In genomic region chr6:14796974-14797762, GRCh38 we compare ENCODE assay signal across 18 cellular contexts.
DNase-seq lines count a peak whose midpoint lies in the region; ATAC-seq, FAIRE-seq and TF ChIP-seq lines count a peak whose summit lies in the region.
"Had no signal": no experiment of that assay in that cellular context is flagged by ENCODE, and none has a peak within 500 bp of the region (broad histone marks: within the 10 kb centered on the region; RNA-seq: fewer than 3 reads in every experiment).

No MANE protein-coding gene starts in this region.

- CTCF ChIA-PET in H1 (lab: Charles Lee; ENCODE audit: partially characterized antibody): interaction anchor here (0.8 kb wide), 1 partner anchor 177 kb away, joined by 4 read pairs; no protein-coding TSS in a partner anchor

- H2BK120ac ChIP-seq in H1 (replicated peaks; ENCODE audit: low read depth, low read length) (no peak overlapping the region), trophoblast cell (ENCODE audit: insufficient read depth, low read length, poor library complexity) (no peak overlapping the region)

- ATAC-seq in activated T-cell treated with anti-CD3 and anti-CD28 coated beads, Interleukin-2, amount 50 U/mL, for 72 hours (replicated peaks in 1 of 2): peak; percentile 78 to 89
- ATAC-seq in stimulated activated memory B cell treated with anti-CD40 and anti-IgM and Interleukin-4, amounts not matched to agents 10 μg/mL and 1 μg/mL and 100 μg/mL, for 72 hours: no peak
- ATAC-seq in body of pancreas: no peak
- ATAC-seq: activated CD8-positive, alpha-beta T cell treated with anti-CD3 and anti-CD28 coated beads, Interleukin-2, amount 10 ng/mL, durations not matched to agents 7 days and 5 days had no signal

- H3K14ac ChIP-seq in H1 (ENCODE audit: insufficient read length) (no peak overlapping the region), trophoblast cell (ENCODE audit: low read length) (no peak overlapping the region)

- H2BK5ac ChIP-seq in H1 (ENCODE audit: low read depth, low read length) (no peak overlapping the region), trophoblast cell (ENCODE audit: low read depth, low read length, poor library complexity) (no peak overlapping the region)

- POLR2A ChIA-PET in H1 (lab: Charles Lee; ENCODE audit: partially characterized antibody): interaction anchor here (1.4 to 1.7 kb wide), 2 partner anchors 13 to 67 kb away, joined by 3 to 4 read pairs; no protein-coding TSS in a partner anchor

- H3K4me1 Mint-ChIP-seq in activated T-cell treated with anti-CD3 and anti-CD28 coated beads, Interleukin-2, amount 50 U/mL, for 72 hours (ENCODE audit: low read depth): peaks cover 40% of the 10 kb centered on the region
- H3K4me1 Mint-ChIP-seq in stimulated activated memory B cell treated with anti-CD40 and anti-IgM and Interleukin-4, amounts not matched to agents 10 μg/mL and 1 μg/mL and 100 μg/mL, for 72 hours: peaks cover 6% of the 10 kb centered on the region

- TF ChIP-seq RAD21 in H1 (IDR thresholded peaks at IDR 0.05 in 1 of 2, conservative IDR thresholded peaks at IDR 0.05 in 1 of 2; ENCODE audit: low read depth in 2 of 2, low read length in 2 of 2): no peak

- H2BK15ac ChIP-seq in H1 (ENCODE audit: low read length): no peak overlapping the region

- no peak overlapping the region for H3K9ac ChIP-seq in H1 (replicated peaks in 1 of 4; ENCODE audit: extremely low read depth in 1 of 4, low read depth in 3 of 4, low read length in 3 of 4)
- no peak overlapping the region for H3K9ac ChIP-seq in trophoblast cell (ENCODE audit: low read length)

- no peaks in the 10 kb centered on the region for H4K20me1 ChIP-seq in H1 (replicated peaks in 1 of 2; ENCODE audit: control insufficient read depth in 1 of 2, insufficient read depth in 2 of 2, low read length in 2 of 2)

- no peak overlapping the region for H4K12ac ChIP-seq in trophoblast cell (ENCODE audit: low read depth, low read length)

- H4K91ac ChIP-seq in H1 (replicated peaks; ENCODE audit: insufficient read length, low read length) (no peak overlapping the region), trophoblast cell (ENCODE audit: low read depth, low read length) (no peak overlapping the region)

- TF ChIP-seq POLR2A in NB4 (IDR thresholded peaks at IDR 0.05; ENCODE audit: extremely low read depth, insufficient read length) (no peak), H1 (IDR thresholded peaks at IDR 0.05; ENCODE audit: control extremely low read depth in 1 of 2, low read depth in 2 of 2, low read length in 2 of 2) (no peak), body of pancreas (IDR thresholded peaks at IDR 0.05) (no peak)

- H3K18ac ChIP-seq in H1 (ENCODE audit: extremely low read depth, low read length): no peak overlapping the region
- no peak overlapping the region for H3K18ac ChIP-seq in trophoblast cell (ENCODE audit: low read length)

- H2AFZ ChIP-seq in H1 (ENCODE audit: low read length): no peak overlapping the region
- no peak overlapping the region for H2AFZ ChIP-seq in trophoblast cell (ENCODE audit: insufficient read depth, low read length, poor library complexity)

- H3K4ac ChIP-seq in H1 (replicated peaks; ENCODE audit: insufficient read length, low read depth, low read length) (no peak overlapping the region), trophoblast cell (ENCODE audit: low read depth, low read length) (no peak overlapping the region)

- H3K79me2 ChIP-seq in H1 (ENCODE audit: control insufficient read depth in 1 of 2, insufficient read depth in 2 of 2, low read length in 2 of 2) (no peaks in the 10 kb centered on the region), trophoblast cell (ENCODE audit: control insufficient read depth, insufficient read depth, low read length, poor library complexity) (no peaks in the 10 kb centered on the region)

- H3K4me3 Mint-ChIP-seq in activated T-cell treated with anti-CD3 and anti-CD28 coated beads, Interleukin-2, amount 50 U/mL, for 72 hours: peak overlapping the region in 1 of 2 donors; percentile 4
- H3K4me3 Mint-ChIP-seq in stimulated activated memory B cell treated with anti-CD40 and anti-IgM and Interleukin-4, amounts not matched to agents 10 μg/mL and 1 μg/mL and 100 μg/mL, for 72 hours: no peak overlapping the region
- H3K4me3 Mint-ChIP-seq: activated CD8-positive, alpha-beta T cell treated with anti-CD3 and anti-CD28 coated beads, Interleukin-2, amount 10 ng/mL, durations not matched to agents 7 days and 5 days; brain; mesothelial cell of epicardium had no signal

- peak in 1 of 2 donors; percentile 30 for DNase-seq in activated T-cell treated with anti-CD3 and anti-CD28 coated beads, Interleukin-2, amount 50 U/mL, for 72 hours
- no peak for DNase-seq in activated T-cell treated with anti-CD3 and anti-CD28 coated beads, Interleukin-2, amount 50 U/mL, for 1 hour
- DNase-seq in NB4 (ENCODE audit: low read depth) (peak; percentile 47), H1 (ENCODE audit: low read depth in 1 of 2, low spot score in 2 of 2) (no peak), body of pancreas (no peak), NOMO-1 treated with DMSO at 0.1 percent for 48 hours (lab: John Stamatoyannopoulos, UW; ENCODE audit: unreplicated experiment) (no peak), trophoblast cell (no peak)
- DNase-seq: activated CD8-positive, alpha-beta T cell treated with anti-CD3 and anti-CD28 coated beads, Interleukin-2, amount 10 ng/mL, durations not matched to agents 7 days and 5 days; activated gamma-delta T cell; effector memory CD4-positive, alpha-beta T cell; Karpas-422; NCI-H2081; nucleus accumbens; stimulated activated naive CD4-positive, alpha-beta T cell treated with Interleukin-2 at 50 U/mL for 16 hours had no signal

- H3K23me2 ChIP-seq in H1 (ENCODE audit: low read depth, low read length): peaks cover 2% of the 10 kb centered on the region; the same call in 1 of the 2 replicates

- FAIRE-seq in H1 (lab: Jason Lieb, UNC): no peak
- FAIRE-seq: TTC549 had no signal

- no peak overlapping the region for H4K8ac ChIP-seq in H1 (ENCODE audit: extremely low read depth, insufficient read depth, low read length)
- H4K8ac ChIP-seq in trophoblast cell (ENCODE audit: low read depth, low read length): no peak overlapping the region

- H3K36me3 Mint-ChIP-seq in activated T-cell treated with anti-CD3 and anti-CD28 coated beads, Interleukin-2, amount 50 U/mL, for 72 hours (ENCODE audit: insufficient read depth in 2 of 2): peaks cover 3 to 5% of the 10 kb centered on the region in 2 donors
- no peaks in the 10 kb centered on the region for H3K36me3 Mint-ChIP-seq in stimulated activated memory B cell treated with anti-CD40 and anti-IgM and Interleukin-4, amounts not matched to agents 10 μg/mL and 1 μg/mL and 100 μg/mL, for 72 hours
- H3K36me3 Mint-ChIP-seq: brain, mesothelial cell of epicardium had no signal

- H3K27me3 Mint-ChIP-seq in activated T-cell treated with anti-CD3 and anti-CD28 coated beads, Interleukin-2, amount 50 U/mL, for 72 hours (ENCODE audit: low read depth): peaks cover 18% of the 10 kb centered on the region
- no peaks in the 10 kb centered on the region for H3K27me3 Mint-ChIP-seq in stimulated activated memory B cell treated with anti-CD40 and anti-IgM and Interleukin-4, amounts not matched to agents 10 μg/mL and 1 μg/mL and 100 μg/mL, for 72 hours

- H3K9me3 ChIP-seq in H1 (ENCODE audit: insufficient read depth in 2 of 2, low read depth in 1 of 2, low read length in 1 of 2) (peaks cover 0 to 6% of the 10 kb centered on the region in 2 experiments; a peak in 2 of 4 replicates), body of pancreas (no peaks in the 10 kb centered on the region), trophoblast cell (ENCODE audit: insufficient read depth, low read depth, low read length) (no peaks in the 10 kb centered on the region)

- intact Hi-C loops in body of pancreas (cut with DNase I): no loop called here

- H3K23ac ChIP-seq in H1 (ENCODE audit: insufficient read length) (no peak overlapping the region), trophoblast cell (ENCODE audit: low read length) (no peak overlapping the region)

- H2BK12ac ChIP-seq in H1 (ENCODE audit: low read depth, low read length) (no peak overlapping the region), trophoblast cell (ENCODE audit: low read length) (no peak overlapping the region)

- H3K4me1 ChIP-seq in H1 (replicated peaks in 1 of 4; ENCODE audit: control insufficient read depth in 3 of 4, insufficient read depth in 4 of 4, low read length in 3 of 4): peaks cover 0 to 6% (median 5%) of the 10 kb centered on the region in 4 experiments; a peak in 4 of 7 replicates
- no peaks in the 10 kb centered on the region for H3K4me1 ChIP-seq in body of pancreas
- no peaks in the 10 kb centered on the region for H3K4me1 ChIP-seq in trophoblast cell (ENCODE audit: control insufficient read depth in 1 of 2, insufficient read depth in 2 of 2, low read length in 2 of 2)

- TF ChIP-seq EP300 in H1 (IDR thresholded peaks at IDR 0.05; ENCODE audit: borderline replicate concordance in 1 of 2, low read depth in 2 of 2, low read length in 2 of 2): no peak

- H3K27ac ChIP-seq in H1 (ENCODE audit: low read depth, low read length): no peak overlapping the region
- H3K27ac ChIP-seq in body of pancreas: no peak overlapping the region
- no peak overlapping the region for H3K27ac ChIP-seq in trophoblast cell (ENCODE audit: low read depth, low read length)

- no peak overlapping the region for H3K4me2 ChIP-seq in H1 (ENCODE audit: insufficient read depth in 1 of 2, low read depth in 2 of 2, low read length in 2 of 2)
- H3K4me2 ChIP-seq in trophoblast cell (ENCODE audit: low read length): no peak overlapping the region

- WGBS in H1 (ENCODE audit: extremely low coverage in 1 of 2, insufficient coverage in 1 of 2, insufficient read length in 1 of 2, insufficient replicate concordance in 2 of 2, low coverage in 1 of 2, low lambda C conversion rate in 2 of 2, missing lambda C conversion rate in 1 of 2), 2 experiments: 97% methylated on average over 2 of the region's 2 CpGs; no CpG with 5 or more reads in 1 of the 2 experiments
- 78 to 83% methylated on average over 2 of the region's 2 CpGs for WGBS in body of pancreas, 2 donors
- no CpG with 5 or more reads among the region's 2 CpGs for WGBS in trophoblast cell (ENCODE audit: extremely low coverage, insufficient coverage, insufficient read length)

- H3K79me1 ChIP-seq in H1 (ENCODE audit: low read depth, low read length) (no peaks in the 10 kb centered on the region), trophoblast cell (ENCODE audit: low read length) (no peaks in the 10 kb centered on the region)

- H3K4me3 ChIP-seq in NB4 (ENCODE audit: low read depth, low read length) (no peak overlapping the region), H1 (ENCODE audit: extremely low read depth in 1 of 4, insufficient read depth in 2 of 4, low read depth in 3 of 4, low read length in 4 of 4) (no peak overlapping the region), body of pancreas (no peak overlapping the region), trophoblast cell (ENCODE audit: low read depth, low read length) (no peak overlapping the region)

- no peak overlapping the region for H4K5ac ChIP-seq in H1 (ENCODE audit: insufficient read length, low read depth, low read length)

- no peak overlapping the region for H3K56ac ChIP-seq in H1 (replicated peaks; ENCODE audit: insufficient read length, low read depth, low read length)

- TF ChIP-seq CTCF in NB4 (IDR thresholded peaks at IDR 0.05; ENCODE audit: low read depth, low read length) (no peak), H1 (IDR thresholded peaks at IDR 0.05; ENCODE audit: control extremely low read depth in 1 of 3, insufficient read depth in 1 of 3, low read depth in 1 of 3, low read length in 3 of 3) (no peak), body of pancreas (IDR thresholded peaks at IDR 0.05) (no peak)

- H3K36me3 ChIP-seq in H1 (ENCODE audit: control insufficient read depth in 2 of 4, insufficient read depth in 4 of 4, low read length in 3 of 4) (no peaks in the 10 kb centered on the region), body of pancreas (replicated peaks in 1 of 2; ENCODE audit: insufficient read depth in 1 of 2, low read depth in 2 of 2) (no peaks in the 10 kb centered on the region), trophoblast cell (ENCODE audit: control insufficient read depth in 1 of 2, insufficient read depth in 2 of 2, low read length in 2 of 2) (no peaks in the 10 kb centered on the region)

- peak overlapping the region; percentile 83 for H3K27ac Mint-ChIP-seq in activated T-cell treated with anti-CD3 and anti-CD28 coated beads, Interleukin-2, amount 50 U/mL, for 72 hours
- H3K27ac Mint-ChIP-seq in stimulated activated memory B cell treated with anti-CD40 and anti-IgM and Interleukin-4, amounts not matched to agents 10 μg/mL and 1 μg/mL and 100 μg/mL, for 72 hours: peak overlapping the region; percentile 62
- H3K27ac Mint-ChIP-seq: activated CD8-positive, alpha-beta T cell treated with anti-CD3 and anti-CD28 coated beads, Interleukin-2, amount 10 ng/mL, durations not matched to agents 7 days and 5 days; mesothelial cell of epicardium had no signal

- no peaks in the 10 kb centered on the region; a peak in 1 of 7 replicates for H3K27me3 ChIP-seq in H1 (replicated peaks in 1 of 4; ENCODE audit: control insufficient read depth in 3 of 4, extremely low read depth in 1 of 4, insufficient read depth in 3 of 4, low read length in 3 of 4)
- H3K27me3 ChIP-seq in body of pancreas: no peaks in the 10 kb centered on the region
- H3K27me3 ChIP-seq in trophoblast cell (ENCODE audit: insufficient read depth, low read length): no peaks in the 10 kb centered on the region

- no peak overlapping the region for H2BK20ac ChIP-seq in H1 (ENCODE audit: low read length)

- H2AK5ac ChIP-seq in H1 (ENCODE audit: low read depth, low read length) (0 out of 2 replicates have a peak overlapping the region, but pooled peaks have one; percentile 20), trophoblast cell (ENCODE audit: low read length) (no peak overlapping the region)

- H3K9me3 Mint-ChIP-seq in activated T-cell treated with anti-CD3 and anti-CD28 coated beads, Interleukin-2, amount 50 U/mL, for 72 hours: peaks cover 2% of the 10 kb centered on the region in 2 donors
- peaks cover 3% of the 10 kb centered on the region for H3K9me3 Mint-ChIP-seq in stimulated activated memory B cell treated with anti-CD40 and anti-IgM and Interleukin-4, amounts not matched to agents 10 μg/mL and 1 μg/mL and 100 μg/mL, for 72 hours
- H3K9me3 Mint-ChIP-seq: mesothelial cell of epicardium had no signal

Comparison
In these comparisons a context has a peak if more than half of its experiments do, and no peak if none do; other contexts are left out.
1. ATAC-seq: peak in activated T-cell treated with anti-CD3 and anti-CD28 coated beads, Interleukin-2, amount 50 U/mL, for 72 hours (2 of 2); none in stimulated activated memory B cell treated with anti-CD40 and anti-IgM and Interleukin-4, amounts not matched to agents 10 μg/mL and 1 μg/mL and 100 μg/mL, for 72 hours (single experiment) and body of pancreas (single experiment).